10 cellular contexts compared by ENCODE assay signal in the genomic region with DNA sequence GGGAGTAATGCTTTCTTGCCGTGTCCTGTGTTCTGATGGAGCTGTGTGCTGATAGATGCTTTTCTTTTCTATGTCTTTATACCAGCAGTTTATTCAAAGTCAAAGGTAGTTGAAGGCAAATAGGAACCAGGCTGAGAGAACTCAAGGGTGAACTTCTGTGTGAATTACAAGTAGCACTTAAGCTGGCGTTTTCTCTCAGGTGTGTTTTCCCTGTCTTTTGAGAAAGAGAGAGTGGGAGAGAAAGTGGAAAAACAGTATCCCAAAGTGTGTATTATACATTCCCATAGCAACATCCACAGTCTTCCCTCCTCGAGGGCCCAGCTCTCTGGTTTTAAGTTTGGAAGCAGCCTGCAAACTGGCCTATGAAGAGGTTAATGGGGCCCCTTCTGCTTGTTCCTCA. TPM values are rescaled to one million over a fixed set of nuclear protein-coding genes. Genes with fewer than 3 reads are reported as not detected.
A peak's percentile ranks its signal among the peaks of the same experiment; 100 is the strongest.
DNase-seq lines count a peak whose midpoint lies in the region; ATAC-seq and TF ChIP-seq lines count a peak whose summit lies in the region.
"Had no signal": no experiment of that assay in that cellular context is flagged by ENCODE, and none has a peak within 500 bp of the region (broad histone marks: within the 10 kb centered on the region; RNA-seq: fewer than 3 reads in every experiment).

No MANE protein-coding gene starts in this region.

- H3K4me3 ChIP-seq in AG04450 (ENCODE audit: low read depth, low read length) (peak overlapping the region; percentile 82), HEK293 (ENCODE audit: low read depth, low read length) (no peak overlapping the region), muscle layer of duodenum (ENCODE audit: low read depth in 1 of 2, low read length in 2 of 2) (peak overlapping the region; percentile 83 to 90)

- TF ChIP-seq CTCF in AG04450 (IDR thresholded peaks at IDR 0.05; ENCODE audit: low read depth, low read length) (no peak), HEK293 (tag by site-specific recombination; IDR thresholded peaks at IDR 0.05) (no peak), brain (conservative IDR thresholded peaks at IDR 0.05) (no peak)

- peak overlapping the region; percentile 89 to 95 (median 94) for H3K4me3 Mint-ChIP-seq in brain

- peaks cover 37% of the 10 kb centered on the region for H3K4me1 Mint-ChIP-seq in brain

- POLR2A ChIA-PET in AG04450 (lab: Yijun Ruan, JAX) (interaction anchor here (2.0 kb wide), 1 partner anchor 21 kb away, joined by 7 read pairs; no protein-coding TSS in a partner anchor), HEK293 (lab: Yijun Ruan, JAX) (interaction anchor here (1.2 to 1.9 kb wide), 3 partner anchors 69 to 286 kb away, joined by 3 to 10 read pairs (median 3); partner anchors contain the start of gene DMXL1)

- H3K9me3 Mint-ChIP-seq in brain, result no peaks in the 10 kb centered on the region

- H3K9me3 ChIP-seq in AG04450 (ENCODE audit: control insufficient read depth, insufficient read depth, low read length), result no peaks in the 10 kb centered on the region
- no peaks in the 10 kb centered on the region for H3K9me3 ChIP-seq in HEK293 (ENCODE audit: control insufficient read depth, insufficient read depth, low read depth, low read length)
- H3K9me3 ChIP-seq in muscle layer of duodenum (ENCODE audit: control insufficient read depth in 1 of 2, low read length in 2 of 2), result no peaks in the 10 kb centered on the region

- peak overlapping the region in 3 of 5 experiments; percentile 6 to 94 (median 81) for H3K27ac Mint-ChIP-seq in brain

- H3K4me1 ChIP-seq in HEK293 (ENCODE audit: control insufficient read depth, insufficient read depth, low read length) (peaks cover 42% of the 10 kb centered on the region), muscle layer of duodenum (ENCODE audit: control insufficient read depth in 1 of 2, insufficient read depth in 2 of 2, low read length in 2 of 2) (peaks cover 18 to 41% of the 10 kb centered on the region in 2 donors)

- no peak overlapping the region for H3K27ac ChIP-seq in AG04450 (ENCODE audit: low read depth, low read length)
- H3K27ac ChIP-seq in HEK293 (ENCODE audit: extremely low read depth, low read depth, low read length), result peak overlapping the region; percentile 3; the same call in 1 of the 2 replicates
- H3K27ac ChIP-seq in muscle layer of duodenum (ENCODE audit: low read length), result no peak overlapping the region

- H3K27me3 ChIP-seq in AG04450 (ENCODE audit: control insufficient read depth, insufficient read depth, low read length) (no peaks in the 10 kb centered on the region), muscle layer of duodenum (ENCODE audit: low read depth, low read length) (no peaks in the 10 kb centered on the region)

- CTCF ChIA-PET in AG04450 (lab: Charles Lee) (interaction anchor here (0.6 to 4.4 kb wide), 7 partner anchors 12 to 995 kb away, joined by 3 to 23 read pairs (median 3); partner anchors contain the start of gene DTWD2), HEK293 (lab: Yijun Ruan, JAX) (interaction anchor here (0.6 to 1.6 kb wide), 6 partner anchors 15 to 369 kb away, joined by 3 to 8 read pairs (median 4); partner anchors contain the start of gene DTWD2)

- no peak for ATAC-seq in GM21825 (IDR thresholded peaks at IDR 0.05; ENCODE audit: unreplicated experiment)

- H3K36me3 ChIP-seq in HEK293 (ENCODE audit: control insufficient read depth in 2 of 2, insufficient read depth in 1 of 2, low read length in 2 of 2) (no peaks in the 10 kb centered on the region), muscle layer of duodenum (ENCODE audit: control insufficient read depth in 1 of 2, insufficient read depth in 2 of 2, low read length in 2 of 2) (no peaks in the 10 kb centered on the region)

- DNase-seq in AG04450 (ENCODE audit: low read depth, low spot score), result no peak
- DNase-seq in GF-D8 (lab: John Stamatoyannopoulos, UW), result no peak
- DNase-seq in dedifferentiated amniotic fluid mesenchymal stem cell (ENCODE audit: extremely low spot score), result no peak
- no peak for DNase-seq in stimulated activated naive CD4-positive, alpha-beta T cell treated with Interleukin-2 at 50 U/mL for 16 hours (lab: John Stamatoyannopoulos, UW)
- DNase-seq: activated effector memory CD4-positive, alpha-beta T cell treated with Interleukin-2 at 50 U/mL for 16 hours; stimulated activated CD4-positive, alpha-beta T cell treated with anti-CD3 and anti-CD28 coated beads, Interleukin-2, amount 100 ng/mL, for 48 hours had no signal

- no peaks in the 10 kb centered on the region for H3K36me3 Mint-ChIP-seq in brain

- H3K27me3 Mint-ChIP-seq in brain, result peaks cover 55% of the 10 kb centered on the region

TF ChIP-seq in HEK293, 187 proteins besides CTCF, POLR2A, EP300 and RAD21:
- TF ChIP-seq ZEB2 (tag by site-specific recombination; IDR thresholded peaks at IDR 0.05), result no peak
- TF ChIP-seq ZNF670 (tag by site-specific recombination; IDR thresholded peaks at IDR 0.05; ENCODE audit: low read depth), result no peak
- TF ChIP-seq ZNF792 (tag by site-specific recombination; IDR thresholded peaks at IDR 0.05), result no peak
- no peak for TF ChIP-seq SP7 (tag by site-specific recombination; IDR thresholded peaks at IDR 0.05)
- TF ChIP-seq MEIS1 (CRISPR knock-in tag; IDR thresholded peaks at IDR 0.05; ENCODE audit: borderline replicate concordance), result no peak
- TF ChIP-seq PRDM1 (tag by site-specific recombination; IDR thresholded peaks at IDR 0.05), result peak; percentile 93
- no peak for TF ChIP-seq ZIC2 (tag by site-specific recombination; IDR thresholded peaks at IDR 0.05)

RNA-seq across cellular contexts. Expression of gene TNFAIP8, which starts 1.5 kb away (rescaled TPM):
- 48.3 and 56.4 TPM in 2 replicates for polyA plus RNA-seq in AG04450 (2011; rRNA removed)
- polyA minus RNA-seq in AG04450 (2011; rRNA and poly(A)+ RNA removed), result 25.1 and 36.2 TPM in 2 replicates
- polyA plus RNA-seq in brain (ENCODE audit: insufficient read depth, low read depth, low replicate concordance), result 8.9 TPM
